ENCODE assay signal across 18 cellular contexts in the genomic region with DNA sequence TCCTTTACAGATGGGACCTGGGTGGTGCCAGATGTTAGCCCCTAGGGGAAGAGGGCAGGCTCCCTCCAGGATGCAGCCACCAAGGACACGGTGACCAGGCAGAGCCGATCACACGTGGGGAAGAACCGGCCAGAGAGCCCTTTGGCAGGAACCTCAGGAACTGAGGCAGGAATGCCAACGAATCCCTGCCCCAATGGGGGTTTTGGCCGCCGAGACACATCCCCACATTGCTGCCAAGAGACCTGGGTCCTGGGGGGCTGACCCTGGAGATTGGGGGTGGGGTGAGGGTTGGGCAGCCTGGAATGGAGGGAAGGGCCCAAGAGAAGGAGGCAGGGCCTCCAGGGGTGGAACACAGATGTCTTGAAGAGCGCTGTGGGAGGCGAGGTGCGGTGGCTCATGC. TPM values are rescaled to one million over a fixed set of nuclear protein-coding genes. Genes with fewer than 3 reads are reported as not detected.
DNase-seq lines count a peak whose midpoint lies in the region; ATAC-seq and TF ChIP-seq lines count a peak whose summit lies in the region.
"Had no signal": no experiment of that assay in that cellular context is flagged by ENCODE, and none has a peak within 500 bp of the region (broad histone marks: within the 10 kb centered on the region; RNA-seq: fewer than 3 reads in every experiment).

No MANE protein-coding gene starts in this region.

- H3K79me2 ChIP-seq in H9 (ENCODE audit: insufficient read depth, low read length) = no peaks in the 10 kb centered on the region

- no peak overlapping the region for H3K4me3 ChIP-seq in stomach
- H3K4me3 ChIP-seq: BLaER1 had no signal

- TF ChIP-seq POLR2A in stomach (IDR thresholded peaks at IDR 0.05) = no peak

- H3K9me3 ChIP-seq in H9 (ENCODE audit: control insufficient read depth, low read depth, low read length) = no peaks in the 10 kb centered on the region
- no peaks in the 10 kb centered on the region for H3K9me3 ChIP-seq in stomach
- H3K9me3 ChIP-seq: BLaER1, Caco-2 had no signal

- no peak overlapping the region for H3K9ac ChIP-seq in H9 (ENCODE audit: extremely low read depth, insufficient read length, low read length)
- H3K9ac ChIP-seq: BLaER1 had no signal

- no peak for ATAC-seq in GM21390 (IDR thresholded peaks at IDR 0.05; ENCODE audit: unreplicated experiment)
- ATAC-seq: HCT116 had no signal

- TF ChIP-seq EP300 in stomach (IDR thresholded peaks at IDR 0.05) = no peak

- no peak overlapping the region for H2BK20ac ChIP-seq in H9 (ENCODE audit: low read depth, low read length, poor library complexity, severe bottlenecking)

- H3K23ac ChIP-seq in H9 (ENCODE audit: insufficient read length, low read depth, low read length) = no peak overlapping the region

- WGBS in H9 (ENCODE audit: extremely low coverage, insufficient read length, low lambda C conversion rate) = no CpG with 5 or more reads among the region's 10 CpGs
- 81 to 96% (median 95%) methylated on average over 10 of the region's 10 CpGs for WGBS in stomach, 5 donors

- H3K9me3 Mint-ChIP-seq in H9 (no peaks in the 10 kb centered on the region; a peak in 1 of 5 replicates), osteocyte (ENCODE audit: unreplicated experiment) (no peaks in the 10 kb centered on the region)
- H3K9me3 Mint-ChIP-seq: CD8-positive, alpha-beta memory T cell had no signal

- H3K4me1 Mint-ChIP-seq in H9 = peaks cover 9 to 25% of the 10 kb centered on the region in 2 experiments
- H3K4me1 Mint-ChIP-seq in osteocyte (ENCODE audit: unreplicated experiment) = no peaks in the 10 kb centered on the region
- H3K4me1 Mint-ChIP-seq: CD8-positive, alpha-beta memory T cell had no signal

- TF ChIP-seq CTCF in H9 (conservative IDR thresholded peaks at IDR 0.05) (no peak), osteocyte (IDR thresholded peaks at IDR 0.05) (no peak), stomach (IDR thresholded peaks at IDR 0.05) (no peak)

- no peak overlapping the region for H4K5ac ChIP-seq in H9 (ENCODE audit: insufficient read length, low read depth, low read length)

- H3K18ac ChIP-seq in H9 (ENCODE audit: insufficient read length, low read depth, low read length) = no peak overlapping the region

- peak; percentile 26 for DNase-seq in activated CD8-positive, alpha-beta memory T cell treated with anti-CD3 and anti-CD28 coated beads for 24 hours
- DNase-seq in activated CD8-positive, alpha-beta memory T cell treated with anti-CD3 and anti-CD28 coated beads, Interleukin-2, amount 50 U/mL, for 4 hours = no peak
- DNase-seq in H9 (peak; percentile 14), ecto neural progenitor cell (ENCODE audit: low spot score) (peak; percentile 39), osteocyte (ENCODE audit: extremely low spot score, unreplicated experiment) (peak; percentile 57), NCI-H748 treated with DMSO at 0.1 percent for 48 hours (lab: John Stamatoyannopoulos, UW) (no peak), stomach (no peak)
- DNase-seq: 8988T; AML-193; Caco-2; CD8-positive, alpha-beta memory T cell; DND-41; GDM1 had no signal

- no peak overlapping the region for H4K91ac ChIP-seq in H9 (ENCODE audit: insufficient read length, low read depth, low read length)

- H2BK12ac ChIP-seq in H9 (ENCODE audit: insufficient read length, low read depth, low read length) = no peak overlapping the region

- no peaks in the 10 kb centered on the region for H4K20me1 ChIP-seq in H9 (ENCODE audit: control insufficient read depth, insufficient read depth, insufficient read length)
- H4K20me1 ChIP-seq: BLaER1 had no signal

- H3K4me2 ChIP-seq in H9 (ENCODE audit: insufficient read depth, insufficient read length, low read length) = no peak overlapping the region
- H3K4me2 ChIP-seq: BLaER1 had no signal

- intact Hi-C loops in stomach (cut with DNase I; ENCODE audit: low total_unique reads) = no loop called here

- no peak overlapping the region for H3K27ac Mint-ChIP-seq in H9
- no peak overlapping the region for H3K27ac Mint-ChIP-seq in osteocyte (ENCODE audit: unreplicated experiment)
- H3K27ac Mint-ChIP-seq: CD8-positive, alpha-beta memory T cell had no signal

- no peak overlapping the region for H3K56ac ChIP-seq in H9 (ENCODE audit: insufficient read length, low read depth, low read length)

- H3K14ac ChIP-seq in H9 (ENCODE audit: insufficient read depth, low read length) = no peak overlapping the region

- H3K4me3 Mint-ChIP-seq in H9 (no peak overlapping the region), osteocyte (ENCODE audit: unreplicated experiment) (no peak overlapping the region)
- H3K4me3 Mint-ChIP-seq: CD8-positive, alpha-beta memory T cell had no signal

- H2AK5ac ChIP-seq in H9 (ENCODE audit: insufficient read length, low read length) = no peak overlapping the region

- no peak overlapping the region for H2BK120ac ChIP-seq in H9 (ENCODE audit: low read depth, low read length, poor library complexity, severe bottlenecking)

- no peak overlapping the region for H2BK15ac ChIP-seq in H9 (ENCODE audit: low read depth, low read length)

- H3K27me3 ChIP-seq in H9 (ENCODE audit: insufficient read depth, low read length) (no peaks in the 10 kb centered on the region), stomach (no peaks in the 10 kb centered on the region)
- H3K27me3 ChIP-seq: BLaER1 had no signal

- H2AFZ ChIP-seq in H9 (ENCODE audit: low read length) = no peak overlapping the region

- no peak overlapping the region for H4K8ac ChIP-seq in H9 (replicated peaks; ENCODE audit: insufficient read length, low read depth, low read length)

- no peak overlapping the region for H3K4ac ChIP-seq in H9 (ENCODE audit: low read depth, low read length)

- H3K4me1 ChIP-seq in H9 (ENCODE audit: insufficient read depth, low read length) (no peaks in the 10 kb centered on the region), stomach (no peaks in the 10 kb centered on the region)
- H3K4me1 ChIP-seq: BLaER1, Caco-2 had no signal

- no peaks in the 10 kb centered on the region for H3K36me3 ChIP-seq in stomach
- H3K36me3 ChIP-seq: BLaER1 had no signal

- H3K79me1 ChIP-seq in H9 (ENCODE audit: insufficient read depth, low read depth, low read length, poor library complexity, severe bottlenecking) = no peaks in the 10 kb centered on the region

- no peak overlapping the region for H3T11ph ChIP-seq in H9 (ENCODE audit: low read length)

- H2BK5ac ChIP-seq in H9 (ENCODE audit: insufficient read length, low read length) = no peak overlapping the region

- peaks cover 9% of the 10 kb centered on the region for H3K27me3 Mint-ChIP-seq in H9 (ENCODE audit: low read depth)
- peaks cover 5% of the 10 kb centered on the region for H3K27me3 Mint-ChIP-seq in osteocyte (ENCODE audit: unreplicated experiment)

- no peak overlapping the region for H3K27ac ChIP-seq in H9 (ENCODE audit: insufficient read length, low read depth, low read length)
- no peak overlapping the region for H3K27ac ChIP-seq in stomach
- H3K27ac ChIP-seq: BLaER1, HL-60 had no signal

- H3K23me2 ChIP-seq in H9 (ENCODE audit: insufficient read length, low read depth, low read length, poor library complexity, severe bottlenecking) = no peaks in the 10 kb centered on the region

- H3K36me3 Mint-ChIP-seq in H9 (ENCODE audit: insufficient read depth in 1 of 3, low read depth in 3 of 3) = no peaks in the 10 kb centered on the region
- no peaks in the 10 kb centered on the region for H3K36me3 Mint-ChIP-seq in osteocyte (ENCODE audit: unreplicated experiment)
- H3K36me3 Mint-ChIP-seq: CD8-positive, alpha-beta memory T cell had no signal

RNA-seq across cellular contexts. Expression of a gene that starts 28.7 kb away (rescaled TPM):
- 0.39 and 0.50 TPM in 2 replicates for total RNA-seq in H9 (2021)
- total RNA-seq in osteocyte = not detected in 2 replicates
- not detected for total RNA-seq in stomach
- under 1 TPM in 1 of 3 donors, not detected in 2; 0.65 TPM for polyA plus RNA-seq in stomach
- total RNA-seq: Caco-2; CD8-positive, alpha-beta memory T cell; H1 had no signal

Comparison
In these comparisons a context has a peak if more than half of its experiments do, and no peak if none do; other contexts are left out.
1. DNase-seq: peak in activated CD8-positive, alpha-beta memory T cell treated with anti-CD3 and anti-CD28 coated beads for 24 hours (single experiment), H9 (single experiment), ecto neural progenitor cell (single experiment) and osteocyte (single experiment); none in activated CD8-positive, alpha-beta memory T cell treated with anti-CD3 and anti-CD28 coated beads, Interleukin-2, amount 50 U/mL, for 4 hours (single experiment), NCI-H748 treated with DMSO at 0.1 percent for 48 hours (single experiment) and stomach (single experiment).